Comparison of ENCODE assay signal across 9 cellular contexts in the genomic region with DNA sequence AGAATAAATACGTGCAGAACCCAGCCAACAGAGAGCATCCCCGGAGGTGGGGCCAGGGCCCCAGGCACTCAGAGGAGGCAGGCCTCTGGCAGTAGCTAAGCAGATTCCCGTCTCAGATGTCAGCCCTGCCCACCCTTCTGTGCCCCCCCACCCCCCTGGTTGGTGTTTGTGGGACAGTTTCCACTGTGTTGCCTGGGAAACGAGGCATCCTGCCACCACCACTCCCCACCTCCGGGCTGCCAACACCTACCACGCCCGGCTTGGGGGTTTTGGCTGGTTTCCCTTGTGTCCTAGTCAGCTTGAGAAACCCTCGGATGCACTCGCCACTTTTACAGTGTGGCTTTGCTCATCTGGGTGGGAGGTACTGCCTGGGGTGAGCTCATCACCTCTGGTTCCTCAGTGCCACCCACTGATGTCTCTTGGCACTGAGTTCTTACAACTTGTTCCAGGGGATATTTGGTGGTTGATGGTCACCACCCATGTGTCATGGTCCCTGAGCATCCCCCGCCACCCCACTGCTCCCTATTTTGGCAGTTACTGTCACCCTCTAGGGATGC.
A peak's percentile ranks its signal among the peaks of the same experiment; 100 is the strongest.
DNase-seq lines count a peak whose midpoint lies in the region; ATAC-seq, FAIRE-seq and TF ChIP-seq lines count a peak whose summit lies in the region.
"Had no signal": no experiment of that assay in that cellular context is flagged by ENCODE, and none has a peak within 500 bp of the region (broad histone marks: within the 10 kb centered on the region; RNA-seq: fewer than 3 reads in every experiment).

No MANE protein-coding gene starts in this region.

- H4K20me1 ChIP-seq in HepG2 (ENCODE audit: insufficient read depth, low read length) = no peaks in the 10 kb centered on the region

- WGBS in HepG2 (ENCODE audit: low lambda C conversion rate) = 11% methylated on average over 8 of the region's 10 CpGs

- peaks cover 45% of the 10 kb centered on the region for H3K4me1 ChIP-seq in HepG2 (ENCODE audit: insufficient read depth, low read length)

- in situ Hi-C loops in HepG2 (cut with HindIII; ENCODE audit: extremely low pct_ligation_motif_present, low pct_unique_long_range_greater_than_20kb) = no loop called here

- no peak overlapping the region for H3K27ac ChIP-seq in HepG2 (ENCODE audit: extremely low read length, insufficient read depth, low read length)
- H3K27ac ChIP-seq: SK-N-MC had no signal

- no peak for TF ChIP-seq EP300 in HepG2 (IDR thresholded peaks at IDR 0.05; ENCODE audit: low read depth in 2 of 2, low read length in 2 of 2)
- no peak for TF ChIP-seq EP300 in HepG2 (CRISPR knock-in tag; IDR thresholded peaks at IDR 0.05; ENCODE audit: borderline replicate concordance)

- no peak for TF ChIP-seq CTCF in HepG2 (CRISPR knock-in tag; IDR thresholded peaks at IDR 0.05)

- ATAC-seq in HepG2 (peak; percentile 66), GM18517 (IDR thresholded peaks at IDR 0.05; ENCODE audit: unreplicated experiment) (no peak), HG03439 (IDR thresholded peaks at IDR 0.05; ENCODE audit: unreplicated experiment) (no peak)

- H3K4me2 ChIP-seq in HepG2 (ENCODE audit: low read depth, low read length) = peak overlapping the region; percentile 54

- intact Hi-C loops in HepG2 (cut with micrococcal nuclease; ENCODE audit: unreplicated experiment) = no loop called here

- H3K36me3 ChIP-seq in HepG2 (replicated peaks in 1 of 2; ENCODE audit: control insufficient read depth in 1 of 2, insufficient read depth in 2 of 2, low read length in 2 of 2) = no peaks in the 10 kb centered on the region

- no peak for FAIRE-seq in HepG2 (lab: Jason Lieb, UNC)

- H3K9ac ChIP-seq in HepG2 (ENCODE audit: insufficient read depth, low read depth, low read length) = no peak overlapping the region

- H3K4me3 ChIP-seq in HepG2 (replicated peaks in 1 of 3; ENCODE audit: insufficient read depth in 1 of 3, low read depth in 2 of 3, low read length in 3 of 3) = peak overlapping the region in 1 of 3 experiments; percentile 19; a peak in 1 of 6 replicates
- H3K4me3 ChIP-seq: SK-N-MC had no signal

- peak; percentile 91 for DNase-seq in HS-27A (ENCODE audit: low read depth)
- DNase-seq in T-helper 2 cell = peak; percentile 25 to 99 (median 75)
- peak in 29 of 56 donors; percentile 6 to 77 (median 27) for DNase-seq in amygdala (lab: John Stamatoyannopoulos, UW)
- DNase-seq in HepG2 (ENCODE audit: low spot score) = peak; percentile 39
- DNase-seq in stimulated activated CD8-positive, alpha-beta memory T cell treated with anti-CD3 and anti-CD28 coated beads, Interleukin-7, amount 100 ng/mL, for 4 hours (ENCODE audit: low read depth in 2 of 2) = peak; percentile 82 to 84
- DNase-seq in COLO829 (ENCODE audit: low spot score) = no peak

- POLR2A ChIA-PET in HepG2 (lab: Yijun Ruan, JAX) = no interaction called here

- no peak for TF ChIP-seq POLR2A in HepG2 (IDR thresholded peaks at IDR 0.05; ENCODE audit: insufficient read depth in 1 of 2, low read depth in 2 of 2, low read length in 2 of 2)

- CTCF ChIA-PET in HepG2 (lab: Yijun Ruan, JAX; ENCODE audit: low intra/inter-chr PET ratio, low total read pairs) = no interaction called here

- no peak overlapping the region for H2AFZ ChIP-seq in HepG2 (ENCODE audit: low read length)

- TF ChIP-seq RAD21 in HepG2 (CRISPR knock-in tag; IDR thresholded peaks at IDR 0.05) = no peak

- no peaks in the 10 kb centered on the region for H3K79me2 ChIP-seq in HepG2 (ENCODE audit: insufficient read depth, low read length)

- no peaks in the 10 kb centered on the region for H3K9me3 ChIP-seq in HepG2 (ENCODE audit: low read length)

- peaks cover 0 to 4% of the 10 kb centered on the region in 2 experiments; a peak in 2 of 5 replicates for H3K27me3 ChIP-seq in HepG2 (ENCODE audit: control insufficient read depth in 1 of 2, insufficient read depth in 2 of 2, low read length in 2 of 2)

- BruUV-seq in HepG2 (replicated peaks; lab: Mats Ljungman, UMichigan) = no TSS peak

TF ChIP-seq in HepG2, 621 proteins besides CTCF, POLR2A, EP300 and RAD21 (continues in another document):
- TF ChIP-seq BCL3 (CRISPR knock-in tag; IDR thresholded peaks at IDR 0.05) (no peak), ZNF709 (CRISPR knock-in tag; IDR thresholded peaks at IDR 0.05) (no peak), HOXA5 (CRISPR knock-in tag; IDR thresholded peaks at IDR 0.05) (no peak), ZBTB37 (CRISPR knock-in tag; IDR thresholded peaks at IDR 0.05) (no peak), SAP130 (CRISPR knock-in tag; IDR thresholded peaks at IDR 0.05; ENCODE audit: low read depth) (0 out of 2 replicates have a peak, but pooled peaks have one; percentile 21), ZNF331 (CRISPR knock-in tag; IDR thresholded peaks at IDR 0.05) (0 out of 2 replicates have a peak, but pooled peaks have one; percentile 67), MXD4 (CRISPR knock-in tag; IDR thresholded peaks at IDR 0.05) (0 out of 2 replicates have a peak, but pooled peaks have one; percentile 36), XRCC5 (optimal IDR thresholded peaks at IDR 0.05; ENCODE audit: low read length) (no peak), ZNF367 (CRISPR knock-in tag; IDR thresholded peaks at IDR 0.05; ENCODE audit: borderline replicate concordance) (no peak)
- TF ChIP-seq, protein P1, sequence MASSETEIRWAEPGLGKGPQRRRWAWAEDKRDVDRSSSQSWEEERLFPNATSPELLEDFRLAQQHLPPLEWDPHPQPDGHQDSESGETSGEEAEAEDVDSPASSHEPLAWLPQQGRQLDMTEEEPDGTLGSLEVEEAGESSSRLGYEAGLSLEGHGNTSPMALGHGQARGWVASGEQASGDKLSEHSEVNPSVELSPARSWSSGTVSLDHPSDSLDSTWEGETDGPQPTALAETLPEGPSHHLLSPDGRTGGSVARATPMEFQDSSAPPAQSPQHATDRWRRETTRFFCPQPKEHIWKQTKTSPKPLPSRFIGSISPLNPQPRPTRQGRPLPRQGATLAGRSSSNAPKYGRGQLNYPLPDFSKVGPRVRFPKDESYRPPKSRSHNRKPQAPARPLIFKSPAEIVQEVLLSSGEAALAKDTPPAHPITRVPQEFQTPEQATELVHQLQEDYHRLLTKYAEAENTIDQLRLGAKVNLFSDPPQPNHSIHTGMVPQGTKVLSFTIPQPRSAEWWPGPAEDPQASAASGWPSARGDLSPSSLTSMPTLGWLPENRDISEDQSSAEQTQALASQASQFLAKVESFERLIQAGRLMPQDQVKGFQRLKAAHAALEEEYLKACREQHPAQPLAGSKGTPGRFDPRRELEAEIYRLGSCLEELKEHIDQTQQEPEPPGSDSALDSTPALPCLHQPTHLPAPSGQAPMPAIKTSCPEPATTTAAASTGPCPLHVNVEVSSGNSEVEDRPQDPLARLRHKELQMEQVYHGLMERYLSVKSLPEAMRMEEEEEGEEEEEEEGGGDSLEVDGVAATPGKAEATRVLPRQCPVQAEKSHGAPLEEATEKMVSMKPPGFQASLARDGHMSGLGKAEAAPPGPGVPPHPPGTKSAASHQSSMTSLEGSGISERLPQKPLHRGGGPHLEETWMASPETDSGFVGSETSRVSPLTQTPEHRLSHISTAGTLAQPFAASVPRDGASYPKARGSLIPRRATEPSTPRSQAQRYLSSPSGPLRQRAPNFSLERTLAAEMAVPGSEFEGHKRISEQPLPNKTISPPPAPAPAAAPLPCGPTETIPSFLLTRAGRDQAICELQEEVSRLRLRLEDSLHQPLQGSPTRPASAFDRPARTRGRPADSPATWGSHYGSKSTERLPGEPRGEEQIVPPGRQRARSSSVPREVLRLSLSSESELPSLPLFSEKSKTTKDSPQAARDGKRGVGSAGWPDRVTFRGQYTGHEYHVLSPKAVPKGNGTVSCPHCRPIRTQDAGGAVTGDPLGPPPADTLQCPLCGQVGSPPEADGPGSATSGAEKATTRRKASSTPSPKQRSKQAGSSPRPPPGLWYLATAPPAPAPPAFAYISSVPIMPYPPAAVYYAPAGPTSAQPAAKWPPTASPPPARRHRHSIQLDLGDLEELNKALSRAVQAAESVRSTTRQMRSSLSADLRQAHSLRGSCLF (CRISPR knock-in tag; IDR thresholded peaks at IDR 0.05; ENCODE audit: borderline replicate concordance) = no peak
- TF ChIP-seq, protein P2, sequence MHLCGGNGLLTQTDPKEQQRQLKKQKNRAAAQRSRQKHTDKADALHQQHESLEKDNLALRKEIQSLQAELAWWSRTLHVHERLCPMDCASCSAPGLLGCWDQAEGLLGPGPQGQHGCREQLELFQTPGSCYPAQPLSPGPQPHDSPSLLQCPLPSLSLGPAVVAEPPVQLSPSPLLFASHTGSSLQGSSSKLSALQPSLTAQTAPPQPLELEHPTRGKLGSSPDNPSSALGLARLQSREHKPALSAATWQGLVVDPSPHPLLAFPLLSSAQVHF (CRISPR knock-in tag; IDR thresholded peaks at IDR 0.05) = no peak
